In the genomic region with DNA sequence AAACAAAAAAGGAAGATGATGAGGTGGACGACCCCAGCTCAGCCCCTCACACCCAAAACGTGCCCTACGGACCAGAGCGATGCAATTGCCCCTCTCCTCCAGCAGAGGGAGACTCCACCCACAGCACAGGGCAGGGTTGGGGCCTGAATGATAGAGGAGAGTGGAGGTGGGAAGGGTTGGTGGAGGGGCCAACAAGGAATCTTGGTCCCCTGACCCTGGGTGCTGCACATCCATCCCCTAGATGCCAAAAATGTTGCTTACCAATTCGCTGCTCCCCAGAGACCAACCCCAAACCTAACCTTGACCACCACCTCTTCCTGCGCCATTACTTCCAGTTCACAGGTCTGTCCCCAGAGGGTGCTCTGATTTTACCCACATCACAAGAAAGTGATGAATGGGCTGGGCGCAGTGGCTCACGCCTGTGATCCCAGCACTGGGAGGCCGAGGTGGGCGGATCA, we compare ENCODE assay signal across 8 cellular contexts. TPM values are rescaled to one million over a fixed set of nuclear protein-coding genes. Genes with fewer than 3 reads are reported as not detected.
A peak's percentile ranks its signal among the peaks of the same experiment; 100 is the strongest.
DNase-seq lines count a peak whose midpoint lies in the region; ATAC-seq and TF ChIP-seq lines count a peak whose summit lies in the region.

No MANE protein-coding gene starts in this region.

- H3K4me1 Mint-ChIP-seq in activated naive CD8-positive, alpha-beta T cell treated with anti-CD3 and anti-CD28 coated beads, Interleukin-2, amount 10 ng/mL, durations not matched to agents 7 days and 5 days = peaks cover 6% of the 10 kb centered on the region

- no peaks in the 10 kb centered on the region for H3K36me3 ChIP-seq in iPS-15b (ENCODE audit: control insufficient read depth, insufficient read depth, low read length)

- POLR2A ChIA-PET in activated naive CD8-positive, alpha-beta T cell treated with anti-CD3 and anti-CD28 coated beads, Interleukin-2, amount 10 ng/mL, durations not matched to agents 7 days and 5 days (lab: Charles Lee) = no interaction called here

- in situ Hi-C loops in Caki2 (cut with HindIII; ENCODE audit: low pct_unique_long_range_greater_than_20kb, low sequenced_read_pairs) = no loop called here

- no peak overlapping the region for H3K27ac Mint-ChIP-seq in activated naive CD8-positive, alpha-beta T cell treated with anti-CD3 and anti-CD28 coated beads, Interleukin-2, amount 10 ng/mL, durations not matched to agents 7 days and 5 days

- DNase-seq in Caki2 (ENCODE audit: low read depth) = peak; percentile 25
- no peak for DNase-seq in HFF-Myc (ENCODE audit: extremely low read depth, low read depth)
- peak; percentile 62 for DNase-seq in activated naive CD8-positive, alpha-beta T cell treated with anti-CD3 and anti-CD28 coated beads, Interleukin-2, amount 10 ng/mL, durations not matched to agents 7 days and 5 days
- peak; percentile 33 to 35 (median 33) for DNase-seq in stimulated activated CD4-positive, alpha-beta T cell treated with anti-CD3 and anti-CD28 coated beads, TNF-alpha, amount 100 ng/mL, for 4 hours (ENCODE audit: low read depth in 3 of 3)
- no peak for DNase-seq in NCI-H2081 (lab: John Stamatoyannopoulos, UW)

- H3K9me3 ChIP-seq in iPS-15b (ENCODE audit: control insufficient read depth, insufficient read depth, low read length) = no peaks in the 10 kb centered on the region

- H3K4me3 ChIP-seq in HFF-Myc (replicated peaks; ENCODE audit: low read depth, low read length) (no peak overlapping the region), iPS-15b (ENCODE audit: low read depth, low read length) (peak overlapping the region; percentile 13)

- peak; percentile 97 for TF ChIP-seq CTCF in HFF-Myc (IDR thresholded peaks at IDR 0.05; ENCODE audit: low read depth, low read length, missing control alignments)

- no peaks in the 10 kb centered on the region for H3K4me1 ChIP-seq in iPS-15b (ENCODE audit: control insufficient read depth, insufficient read depth, low read length)

- H3K9ac ChIP-seq in iPS-15b (ENCODE audit: low read depth, low read length) = no peak overlapping the region

- no peak overlapping the region for H3K4me3 Mint-ChIP-seq in activated naive CD8-positive, alpha-beta T cell treated with anti-CD3 and anti-CD28 coated beads, Interleukin-2, amount 10 ng/mL, durations not matched to agents 7 days and 5 days

- H3K27me3 Mint-ChIP-seq in activated naive CD8-positive, alpha-beta T cell treated with anti-CD3 and anti-CD28 coated beads, Interleukin-2, amount 10 ng/mL, durations not matched to agents 7 days and 5 days = no peaks in the 10 kb centered on the region

- no peaks in the 10 kb centered on the region for H3K9me3 Mint-ChIP-seq in activated naive CD8-positive, alpha-beta T cell treated with anti-CD3 and anti-CD28 coated beads, Interleukin-2, amount 10 ng/mL, durations not matched to agents 7 days and 5 days

- no peaks in the 10 kb centered on the region for H3K27me3 ChIP-seq in iPS-15b (ENCODE audit: control insufficient read depth, insufficient read depth, low read length)

- ATAC-seq in SK-N-SH treated with all-trans-retinoic acid at 6 μM for 48 hours (peak; percentile 86), HG03039 (IDR thresholded peaks at IDR 0.05; ENCODE audit: unreplicated experiment) (no peak)
- ATAC-seq in activated naive CD8-positive, alpha-beta T cell treated with anti-CD3 and anti-CD28 coated beads, Interleukin-2, amount 10 ng/mL, durations not matched to agents 7 days and 5 days (ENCODE audit: low read depth) = peak; percentile 85

- no peaks in the 10 kb centered on the region for H3K36me3 Mint-ChIP-seq in activated naive CD8-positive, alpha-beta T cell treated with anti-CD3 and anti-CD28 coated beads, Interleukin-2, amount 10 ng/mL, durations not matched to agents 7 days and 5 days

TF ChIP-seq in SK-N-SH treated with all-trans-retinoic acid at 6 μM for 48 hours, 23 proteins besides CTCF, POLR2A, EP300 and RAD21:
- TF ChIP-seq ZNF565 (CRISPR knock-in tag; conservative IDR thresholded peaks at IDR 0.05; ENCODE audit: low read depth) (no peak), OSR1 (CRISPR knock-in tag; IDR thresholded peaks at IDR 0.05) (no peak)

RNA-seq across cellular contexts. Expression of a gene that starts 12.9 kb away (rescaled TPM):
- not detected in 2 replicates for total RNA-seq in Caki2 (2014; rRNA removed; shearing (Covaris generic); ENCODE audit: low replicate concordance)
- 10 to 100 TPM; 17.2 to 19.0 TPM for total RNA-seq in activated naive CD8-positive, alpha-beta T cell treated with anti-CD3 and anti-CD28 coated beads, Interleukin-2, amount 10 ng/mL, durations not matched to agents 7 days and 5 days

RNA-seq across cellular contexts. Expression of a gene that starts 14.5 kb away (rescaled TPM):
- total RNA-seq in Caki2 (2014; rRNA removed; shearing (Covaris generic); ENCODE audit: low replicate concordance) = 19.1 and 34.7 TPM in 2 replicates
- 10 to 100 TPM; 31.1 to 34.6 TPM for total RNA-seq in activated naive CD8-positive, alpha-beta T cell treated with anti-CD3 and anti-CD28 coated beads, Interleukin-2, amount 10 ng/mL, durations not matched to agents 7 days and 5 days

RNA-seq across cellular contexts. Expression of a gene that starts 14.7 kb away (rescaled TPM):
- total RNA-seq in Caki2 (2014; rRNA removed; shearing (Covaris generic); ENCODE audit: low replicate concordance) = 136 and 157 TPM in 2 replicates
- total RNA-seq in activated naive CD8-positive, alpha-beta T cell treated with anti-CD3 and anti-CD28 coated beads, Interleukin-2, amount 10 ng/mL, durations not matched to agents 7 days and 5 days = 10 to 100 TPM; 18.5 to 18.8 TPM

RNA-seq across cellular contexts. Expression of a gene that starts 40.6 kb away (rescaled TPM):
- 9.4 and 9.9 TPM in 2 replicates for total RNA-seq in Caki2 (2014; rRNA removed; shearing (Covaris generic); ENCODE audit: low replicate concordance)
- 10 to 100 TPM; 17.5 to 21.4 TPM for total RNA-seq in activated naive CD8-positive, alpha-beta T cell treated with anti-CD3 and anti-CD28 coated beads, Interleukin-2, amount 10 ng/mL, durations not matched to agents 7 days and 5 days

RNA-seq across cellular contexts. Expression of a gene that starts 46.5 kb away (rescaled TPM):
- 7.1 and 7.5 TPM in 2 replicates for total RNA-seq in Caki2 (2014; rRNA removed; shearing (Covaris generic); ENCODE audit: low replicate concordance)
- total RNA-seq in activated naive CD8-positive, alpha-beta T cell treated with anti-CD3 and anti-CD28 coated beads, Interleukin-2, amount 10 ng/mL, durations not matched to agents 7 days and 5 days = 10 to 100 TPM in 1 of 2 experiments, 1 to 10 TPM in 1; 8.5 to 10.0 TPM

Comparison
In these comparisons a context has a peak if more than half of its experiments do, and no peak if none do; other contexts are left out.
1. DNase-seq: peak in Caki2 (single experiment), activated naive CD8-positive, alpha-beta T cell treated with anti-CD3 and anti-CD28 coated beads, Interleukin-2, amount 10 ng/mL, durations not matched to agents 7 days and 5 days (single experiment) and stimulated activated CD4-positive, alpha-beta T cell treated with anti-CD3 and anti-CD28 coated beads, TNF-alpha, amount 100 ng/mL, for 4 hours (3 of 3); none in HFF-Myc (single experiment) and NCI-H2081 (0 of 2).
2. RNA of a gene that starts 12.9 kb away (total RNA-seq): 17.2 to 19.0 TPM in activated naive CD8-positive, alpha-beta T cell treated with anti-CD3 and anti-CD28 coated beads, Interleukin-2, amount 10 ng/mL, durations not matched to agents 7 days and 5 days; not detected in Caki2; every median in the first group is over 10 times any median in the second.